In the genomic region with DNA sequence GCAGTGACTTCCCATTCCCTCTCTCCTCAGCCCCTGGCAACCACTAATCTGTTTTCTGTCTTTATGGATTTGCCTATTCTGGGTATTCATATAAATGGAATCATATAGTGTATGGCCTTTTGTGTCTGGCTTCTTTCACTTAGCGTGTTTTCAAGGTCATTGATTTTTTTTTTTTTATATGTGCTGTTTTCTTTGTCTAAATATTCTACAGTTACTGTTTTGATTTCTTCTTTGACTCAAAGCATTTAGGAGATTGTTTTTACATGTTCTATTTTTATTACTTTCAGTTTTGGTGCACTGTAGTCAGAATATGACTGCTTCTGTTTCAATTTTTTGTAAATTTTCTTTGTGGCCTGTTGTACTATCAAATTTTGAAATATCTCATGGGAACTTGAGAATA, we compare ENCODE assay signal across 21 cellular contexts.
DNase-seq lines count a peak whose midpoint lies in the region; ATAC-seq, FAIRE-seq and TF ChIP-seq lines count a peak whose summit lies in the region.
"Had no signal": no experiment of that assay in that cellular context is flagged by ENCODE, and none has a peak within 500 bp of the region (broad histone marks: within the 10 kb centered on the region; RNA-seq: fewer than 3 reads in every experiment).

No MANE protein-coding gene starts in this region.

- H2AFZ ChIP-seq in GM12878 (ENCODE audit: control insufficient read depth, low read depth, low read length): peak overlapping the region; percentile 35

- H3K9me3 ChIP-seq in GM12878 (replicated peaks; ENCODE audit: control insufficient read depth, insufficient read depth, low read length): peaks cover 18% of the 10 kb centered on the region
- H3K9me3 ChIP-seq in naive thymus-derived CD4-positive, alpha-beta T cell (ENCODE audit: control insufficient read depth in 2 of 3, low read length in 3 of 3): peaks cover 0 to 7% (median 0%) of the 10 kb centered on the region in 3 experiments

- TF ChIP-seq EP300 in GM12878 (IDR thresholded peaks at IDR 0.05; ENCODE audit: borderline replicate concordance in 1 of 2, control insufficient read depth in 1 of 2, low read depth in 2 of 2, low read length in 2 of 2): 0 out of 4 replicates have a peak, but pooled peaks of 1 of the 2 experiments have one; percentile 19

- FAIRE-seq in GM12878 (lab: Jason Lieb, UNC): no peak
- FAIRE-seq: HTR-8/SVneo had no signal

- peaks cover 6% of the 10 kb centered on the region for H3K4me1 ChIP-seq in GM12878 (ENCODE audit: control insufficient read depth, insufficient read depth, low read length)
- no peaks in the 10 kb centered on the region for H3K4me1 ChIP-seq in naive thymus-derived CD4-positive, alpha-beta T cell (ENCODE audit: control insufficient read depth in 2 of 2, insufficient read depth in 2 of 2, low read length in 2 of 2)

- TF ChIP-seq CTCF in GM12878 (IDR thresholded peaks at IDR 0.05 in 2 of 3, conservative IDR thresholded peaks at IDR 0.05 in 1 of 3; ENCODE audit: control insufficient read depth in 2 of 3, extremely low read depth in 1 of 3, insufficient read depth in 1 of 3, low read depth in 3 of 3, low read length in 3 of 3): no peak

- RAD21 ChIA-PET in GM12878 (lab: Charles Lee; ENCODE audit: unreplicated experiment): interaction anchor here (0.6 to 2.1 kb wide), 2 partner anchors 26 to 93 kb away, joined by 3 to 9 read pairs; no protein-coding TSS in a partner anchor

- DNase-seq in GM12878 (ENCODE audit: low read depth, low spot score): peak; percentile 30
- DNase-seq in NCI-H2081 treated with DMSO at 0.1 percent for 48 hours (lab: John Stamatoyannopoulos, UW): no peak
- DNase-seq in NCI-H446 (lab: John Stamatoyannopoulos, UW): no peak
- DNase-seq in GM19238 (ENCODE audit: insufficient read length, low spot score): no peak
- DNase-seq in naive thymus-derived CD4-positive, alpha-beta T cell: no peak
- DNase-seq: DMS 273 treated with DMSO at 0.1 percent for 48 hours, GF-D8, H9, NCI-H1105 treated with DMSO at 0.1 percent for 48 hours, NCI-H2029, NCI-H510A, NCI-H82 had no signal

- in situ Hi-C loops in GM12878 (cut with MboI): no loop called here

- no peaks in the 10 kb centered on the region; a peak in 1 of 4 replicates for H3K36me3 ChIP-seq in GM12878 (ENCODE audit: control insufficient read depth in 2 of 2, insufficient read depth in 2 of 2, low read length in 1 of 2)
- no peaks in the 10 kb centered on the region for H3K36me3 ChIP-seq in naive thymus-derived CD4-positive, alpha-beta T cell (ENCODE audit: control insufficient read depth in 2 of 3, insufficient read depth in 3 of 3, low read length in 3 of 3)

- intact Hi-C loops in GM12878 (cut with micrococcal nuclease; ENCODE audit: unreplicated experiment): loop anchor here (1.0 kb wide), 1 partner anchor 27 kb away; no protein-coding TSS in a partner anchor
- intact Hi-C loops in naive thymus-derived CD4-positive, alpha-beta T cell (cut with micrococcal nuclease): no loop called here

- ATAC-seq in GM18498 (IDR thresholded peaks at IDR 0.05; ENCODE audit: unreplicated experiment) (peak; percentile 60), GM21447 (IDR thresholded peaks at IDR 0.05; ENCODE audit: unreplicated experiment) (peak; percentile 58), HG03439 (IDR thresholded peaks at IDR 0.05; ENCODE audit: unreplicated experiment) (peak; percentile 63), GM12878 (peak; percentile 89)
- no peak for ATAC-seq in naive thymus-derived CD4-positive, alpha-beta T cell
- ATAC-seq: Right ventricle myocardium inferior had no signal

- peaks cover 3 to 32% (median 16%) of the 10 kb centered on the region in 11 donors for H3K9me3 Mint-ChIP-seq in naive thymus-derived CD4-positive, alpha-beta T cell

- 0% methylated on average over 1 of the region's 1 CpG for WGBS in GM12878 (ENCODE audit: insufficient coverage, insufficient replicate concordance, low lambda C conversion rate, missing lambda C conversion rate)

- no peak overlapping the region for H3K4me3 Mint-ChIP-seq in naive thymus-derived CD4-positive, alpha-beta T cell
- H3K4me3 Mint-ChIP-seq: H9 had no signal

- peaks cover 0 to 8% (median 3%) of the 10 kb centered on the region in 5 donors for H3K36me3 Mint-ChIP-seq in naive thymus-derived CD4-positive, alpha-beta T cell
- H3K36me3 Mint-ChIP-seq: IgD-negative memory B cell had no signal

- H4K20me1 ChIP-seq in GM12878 (ENCODE audit: control insufficient read depth, insufficient read depth): no peaks in the 10 kb centered on the region

- SMC1A ChIA-PET in GM12878 (lab: Charles Lee; ENCODE audit: uncharacterized antibody, unreplicated experiment): interaction anchor here (0.8 to 1.8 kb wide), 4 partner anchors 10 to 35 kb away, joined by 3 to 8 read pairs (median 3); no protein-coding TSS in a partner anchor

- peak overlapping the region; percentile 71 for H3K27ac ChIP-seq in GM12878 (ENCODE audit: control insufficient read depth, insufficient read depth)
- no peak overlapping the region for H3K27ac ChIP-seq in naive thymus-derived CD4-positive, alpha-beta T cell (ENCODE audit: low read depth, low read length)
- H3K27ac ChIP-seq: C4-2B, HL-60, SK-N-MC had no signal

- CTCF ChIA-PET in GM12878 (lab: Yijun Ruan, JAX): no interaction called here
- CTCF ChIA-PET in naive thymus-derived CD4-positive, alpha-beta T cell (lab: Charles Lee): no interaction called here

- H3K4me2 ChIP-seq in GM12878 (ENCODE audit: control insufficient read depth, insufficient read depth): peak overlapping the region; percentile 79

- no peaks in the 10 kb centered on the region for H3K79me2 ChIP-seq in GM12878 (ENCODE audit: control insufficient read depth, insufficient read depth, low read length)

- peaks cover 0 to 3% (median 0%) of the 10 kb centered on the region in 7 donors for H3K4me1 Mint-ChIP-seq in naive thymus-derived CD4-positive, alpha-beta T cell

- no peak overlapping the region for H3K4me3 ChIP-seq in GM12878
- H3K4me3 ChIP-seq in naive thymus-derived CD4-positive, alpha-beta T cell (ENCODE audit: low read length): no peak overlapping the region
- H3K4me3 ChIP-seq: SK-N-MC had no signal

- peaks cover 8 to 19% (median 10%) of the 10 kb centered on the region in 5 donors for H3K27me3 Mint-ChIP-seq in naive thymus-derived CD4-positive, alpha-beta T cell
- H3K27me3 Mint-ChIP-seq: IgD-negative memory B cell had no signal

- H3K27ac Mint-ChIP-seq in naive thymus-derived CD4-positive, alpha-beta T cell: no peak overlapping the region
- H3K27ac Mint-ChIP-seq: H9 had no signal

- H3K27me3 ChIP-seq in GM12878 (replicated peaks in 1 of 2; ENCODE audit: control insufficient read depth in 2 of 2, insufficient read depth in 2 of 2, low read length in 1 of 2): no peaks in the 10 kb centered on the region
- H3K27me3 ChIP-seq in naive thymus-derived CD4-positive, alpha-beta T cell (ENCODE audit: control insufficient read depth in 2 of 2, insufficient read depth in 2 of 2, low read length in 2 of 2): no peaks in the 10 kb centered on the region

- POLR2A ChIA-PET in GM12878 (lab: Charles Lee): interaction anchor here (1.2 kb wide), 1 partner anchor 26 kb away, joined by 4 read pairs; no protein-coding TSS in a partner anchor
- POLR2A ChIA-PET in naive thymus-derived CD4-positive, alpha-beta T cell (lab: Charles Lee): no interaction called here

- no TSS peak for BruUV-seq in GM12878 (replicated peaks; lab: Mats Ljungman, UMichigan)

- TF ChIP-seq POLR2A in GM12878 (IDR thresholded peaks at IDR 0.05; ENCODE audit: low read depth, low read length): no peak

- no peak for TF ChIP-seq RAD21 in GM12878 (IDR thresholded peaks at IDR 0.05; ENCODE audit: insufficient read depth, low read depth, low read length)

- H3K9ac ChIP-seq in GM12878 (ENCODE audit: control insufficient read depth, insufficient read depth, low read length): peak overlapping the region; percentile 11; the same call in 1 of the 2 replicates

TF ChIP-seq in GM12878, 131 proteins besides CTCF, POLR2A, EP300 and RAD21 (continues in another document):
- TF ChIP-seq TCF3 (IDR thresholded peaks at IDR 0.05; ENCODE audit: borderline replicate concordance, insufficient read depth, low read depth, low read length): no peak
- no peak for TF ChIP-seq MYB (IDR thresholded peaks at IDR 0.05; ENCODE audit: borderline replicate concordance, low read depth, low read length)
- TF ChIP-seq ASH2L (IDR thresholded peaks at IDR 0.05; ENCODE audit: borderline replicate concordance, low read depth): no peak
- no peak for TF ChIP-seq RAD51 (IDR thresholded peaks at IDR 0.05)
- no peak for TF ChIP-seq ZNF687 (IDR thresholded peaks at IDR 0.05)
- TF ChIP-seq HDAC2 (IDR thresholded peaks at IDR 0.05): no peak
- no peak for TF ChIP-seq RELA (IDR thresholded peaks at IDR 0.05; ENCODE audit: borderline replicate concordance, partially characterized antibody)
- TF ChIP-seq KLF5 (IDR thresholded peaks at IDR 0.05; ENCODE audit: partially characterized antibody): no peak
